1 cellular context compared by ENCODE assay signal in genomic region chrX:37905436-37906147, GRCh38.
TF ChIP-seq lines count a peak whose summit lies in the region.

No MANE protein-coding gene starts in this region.

TF ChIP-seq in GM23338, 12 proteins besides CTCF, POLR2A, EP300 and RAD21 (continued from another document):
- TF ChIP-seq, protein P1, sequence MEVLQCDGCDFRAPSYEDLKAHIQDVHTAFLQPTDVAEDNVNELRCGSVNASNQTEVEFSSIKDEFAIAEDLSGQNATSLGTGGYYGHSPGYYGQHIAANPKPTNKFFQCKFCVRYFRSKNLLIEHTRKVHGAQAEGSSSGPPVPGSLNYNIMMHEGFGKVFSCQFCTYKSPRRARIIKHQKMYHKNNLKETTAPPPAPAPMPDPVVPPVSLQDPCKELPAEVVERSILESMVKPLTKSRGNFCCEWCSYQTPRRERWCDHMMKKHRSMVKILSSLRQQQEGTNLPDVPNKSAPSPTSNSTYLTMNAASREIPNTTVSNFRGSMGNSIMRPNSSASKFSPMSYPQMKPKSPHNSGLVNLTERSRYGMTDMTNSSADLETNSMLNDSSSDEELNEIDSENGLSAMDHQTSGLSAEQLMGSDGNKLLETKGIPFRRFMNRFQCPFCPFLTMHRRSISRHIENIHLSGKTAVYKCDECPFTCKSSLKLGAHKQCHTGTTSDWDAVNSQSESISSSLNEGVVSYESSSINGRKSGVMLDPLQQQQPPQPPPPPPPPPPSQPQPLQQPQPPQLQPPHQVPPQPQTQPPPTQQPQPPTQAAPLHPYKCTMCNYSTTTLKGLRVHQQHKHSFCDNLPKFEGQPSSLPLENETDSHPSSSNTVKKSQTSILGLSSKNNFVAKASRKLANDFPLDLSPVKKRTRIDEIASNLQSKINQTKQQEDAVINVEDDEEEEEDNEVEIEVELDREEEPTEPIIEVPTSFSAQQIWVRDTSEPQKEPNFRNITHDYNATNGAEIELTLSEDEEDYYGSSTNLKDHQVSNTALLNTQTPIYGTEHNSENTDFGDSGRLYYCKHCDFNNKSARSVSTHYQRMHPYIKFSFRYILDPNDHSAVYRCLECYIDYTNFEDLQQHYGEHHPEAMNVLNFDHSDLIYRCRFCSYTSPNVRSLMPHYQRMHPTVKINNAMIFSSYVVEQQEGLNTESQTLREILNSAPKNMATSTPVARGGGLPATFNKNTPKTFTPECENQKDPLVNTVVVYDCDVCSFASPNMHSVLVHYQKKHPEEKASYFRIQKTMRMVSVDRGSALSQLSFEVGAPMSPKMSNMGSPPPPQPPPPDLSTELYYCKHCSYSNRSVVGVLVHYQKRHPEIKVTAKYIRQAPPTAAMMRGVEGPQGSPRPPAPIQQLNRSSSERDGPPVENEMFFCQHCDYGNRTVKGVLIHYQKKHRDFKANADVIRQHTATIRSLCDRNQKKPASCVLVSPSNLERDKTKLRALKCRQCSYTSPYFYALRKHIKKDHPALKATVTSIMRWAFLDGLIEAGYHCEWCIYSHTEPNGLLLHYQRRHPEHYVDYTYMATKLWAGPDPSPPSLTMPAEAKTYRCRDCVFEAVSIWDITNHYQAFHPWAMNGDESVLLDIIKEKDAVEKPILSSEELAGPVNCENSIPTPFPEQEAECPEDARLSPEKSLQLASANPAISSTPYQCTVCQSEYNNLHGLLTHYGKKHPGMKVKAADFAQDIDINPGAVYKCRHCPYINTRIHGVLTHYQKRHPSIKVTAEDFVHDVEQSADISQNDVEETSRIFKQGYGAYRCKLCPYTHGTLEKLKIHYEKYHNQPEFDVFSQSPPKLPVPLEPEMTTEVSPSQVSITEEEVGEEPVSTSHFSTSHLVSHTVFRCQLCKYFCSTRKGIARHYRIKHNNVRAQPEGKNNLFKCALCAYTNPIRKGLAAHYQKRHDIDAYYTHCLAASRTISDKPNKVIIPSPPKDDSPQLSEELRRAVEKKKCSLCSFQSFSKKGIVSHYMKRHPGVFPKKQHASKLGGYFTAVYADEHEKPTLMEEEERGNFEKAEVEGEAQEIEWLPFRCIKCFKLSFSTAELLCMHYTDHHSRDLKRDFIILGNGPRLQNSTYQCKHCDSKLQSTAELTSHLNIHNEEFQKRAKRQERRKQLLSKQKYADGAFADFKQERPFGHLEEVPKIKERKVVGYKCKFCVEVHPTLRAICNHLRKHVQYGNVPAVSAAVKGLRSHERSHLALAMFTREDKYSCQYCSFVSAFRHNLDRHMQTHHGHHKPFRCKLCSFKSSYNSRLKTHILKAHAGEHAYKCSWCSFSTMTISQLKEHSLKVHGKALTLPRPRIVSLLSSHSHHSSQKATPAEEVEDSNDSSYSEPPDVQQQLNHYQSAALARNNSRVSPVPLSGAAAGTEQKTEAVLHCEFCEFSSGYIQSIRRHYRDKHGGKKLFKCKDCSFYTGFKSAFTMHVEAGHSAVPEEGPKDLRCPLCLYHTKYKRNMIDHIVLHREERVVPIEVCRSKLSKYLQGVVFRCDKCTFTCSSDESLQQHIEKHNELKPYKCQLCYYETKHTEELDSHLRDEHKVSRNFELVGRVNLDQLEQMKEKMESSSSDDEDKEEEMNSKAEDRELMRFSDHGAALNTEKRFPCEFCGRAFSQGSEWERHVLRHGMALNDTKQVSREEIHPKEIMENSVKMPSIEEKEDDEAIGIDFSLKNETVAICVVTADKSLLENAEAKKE (CRISPR knock-in tag; IDR thresholded peaks at IDR 0.05): no peak
- no peak for TF ChIP-seq NANOG (IDR thresholded peaks at IDR 0.05; ENCODE audit: borderline replicate concordance)
- no peak for TF ChIP-seq ETS1 (IDR thresholded peaks at IDR 0.05)
- TF ChIP-seq JUNB (IDR thresholded peaks at IDR 0.05; ENCODE audit: unreplicated experiment): no peak
- TF ChIP-seq STAT1 (IDR thresholded peaks at IDR 0.05; ENCODE audit: unreplicated experiment): no peak
- TF ChIP-seq EZH2phosphoT487 (IDR thresholded peaks at IDR 0.05; ENCODE audit: unreplicated experiment): no peak
- no peak for TF ChIP-seq CREB1 (CRISPR knock-in tag; IDR thresholded peaks at IDR 0.05; ENCODE audit: low read depth)
- TF ChIP-seq EZH2 (IDR thresholded peaks at IDR 0.05; ENCODE audit: low read depth, unreplicated experiment): no peak
- TF ChIP-seq ZNF331 (CRISPR knock-in tag; IDR thresholded peaks at IDR 0.05; ENCODE audit: low read depth): no peak
